In genomic region chr19:50510700-50511068, GRCh38 we compare ENCODE assay signal across 8 cellular contexts. TPM values are rescaled to one million over a fixed set of nuclear protein-coding genes. Genes with fewer than 3 reads are reported as not detected.
DNase-seq lines count a peak whose midpoint lies in the region; ATAC-seq, FAIRE-seq and TF ChIP-seq lines count a peak whose summit lies in the region.

No MANE protein-coding gene starts in this region.

- no TSS peak for BruUV-seq in PC-9 (replicated peaks; lab: Mats Ljungman, UMichigan)

- no peaks in the 10 kb centered on the region; the same call in 1 of the 2 replicates for H3F3A ChIP-seq in PC-9 (ENCODE audit: insufficient read depth, low read depth)

- POLR2A ChIA-PET in PC-9 (lab: Charles Lee; ENCODE audit: unreplicated experiment): interaction anchor here (0.6 to 0.7 kb wide), 5 partner anchors 140 to 1894 kb away, joined by 4 to 13 read pairs (median 5); no protein-coding TSS in a partner anchor

- peak overlapping the region; percentile 73 for H3K4me2 ChIP-seq in PC-9

- no peaks in the 10 kb centered on the region for H3K79me2 ChIP-seq in PC-9 (ENCODE audit: low read depth)

- H2AFZ ChIP-seq in PC-9: peak overlapping the region; percentile 85

- WGBS in ovary, 3 donors: 1 to 2% (median 1%) methylated on average over 10 of the region's 10 CpGs

- H3K36me3 ChIP-seq in PC-9 (ENCODE audit: low read depth): no peaks in the 10 kb centered on the region
- H3K36me3 ChIP-seq in ovary: no peaks in the 10 kb centered on the region

- H3K27me3 Mint-ChIP-seq in activated naive CD4-positive, alpha-beta T cell treated with anti-CD3 and anti-CD28 coated beads, Interleukin-2, amount 10 ng/mL, durations not matched to agents 7 days and 5 days: peaks cover 38% of the 10 kb centered on the region

- H3K4me3 Mint-ChIP-seq in activated naive CD4-positive, alpha-beta T cell treated with anti-CD3 and anti-CD28 coated beads, Interleukin-2, amount 10 ng/mL, durations not matched to agents 7 days and 5 days: peak overlapping the region; percentile 87

- CTCF ChIA-PET in activated naive CD4-positive, alpha-beta T cell treated with anti-CD3 and anti-CD28 coated beads, Interleukin-2, amount 10 ng/mL, durations not matched to agents 7 days and 5 days (lab: Charles Lee): no interaction called here
- CTCF ChIA-PET in PC-9 (lab: Charles Lee): interaction anchor here (0.6 kb wide), 1 partner anchor 45 kb away, joined by 3 read pairs; no protein-coding TSS in a partner anchor

- no peak for TF ChIP-seq EP300 in ovary (IDR thresholded peaks at IDR 0.05)

- intact Hi-C loops in PC-9 (cut with micrococcal nuclease; ENCODE audit: unreplicated experiment) (loop anchor here (1.0 to 2.0 kb wide), 3 partner anchors 34 to 142 kb away; partner anchors contain the start of genes EMC10, GARIN5A and NR1H2), ovary (cut with DNase I) (loop anchor here in 3 of 4 donors (5.0 to 10.0 kb wide), 3 partner anchors 158 to 348 kb away; partner anchors contain the start of genes ACP4 (in 1 of the 3) and IZUMO2 (in 1 of the 3))

- no peak for DNase-seq in activated naive CD4-positive, alpha-beta T cell treated with anti-CD3 and anti-CD28 coated beads, Interleukin-2, amount 10 ng/mL, durations not matched to agents 7 days and 5 days
- DNase-seq in activated naive CD4-positive, alpha-beta T cell (lab: John Stamatoyannopoulos, UW): no peak
- peak in 1 of 2 experiments; percentile 50 for DNase-seq in PC-9
- no peak for DNase-seq in epithelial cell of proximal tubule (ENCODE audit: low read depth)
- no peak for DNase-seq in ovary
- no peak for DNase-seq in urothelium cell line (ENCODE audit: low spot score)
- no peak for DNase-seq in OCI-M1 (lab: John Stamatoyannopoulos, UW)

- H3K27ac Mint-ChIP-seq in activated naive CD4-positive, alpha-beta T cell treated with anti-CD3 and anti-CD28 coated beads, Interleukin-2, amount 10 ng/mL, durations not matched to agents 7 days and 5 days: peak overlapping the region; percentile 97

- no peak for TF ChIP-seq POLR2A in ovary (IDR thresholded peaks at IDR 0.05)

- H3K9me3 ChIP-seq in PC-9 (ENCODE audit: insufficient read depth, low read depth) (no peaks in the 10 kb centered on the region), ovary (no peaks in the 10 kb centered on the region)

- H3K4me3 ChIP-seq in PC-9: peak overlapping the region; percentile 65
- peak overlapping the region; percentile 97 for H3K4me3 ChIP-seq in epithelial cell of proximal tubule (ENCODE audit: low read depth, low read length)
- H3K4me3 ChIP-seq in ovary: peak overlapping the region; percentile 52

- H3K4me1 ChIP-seq in PC-9 (replicated peaks; ENCODE audit: insufficient read depth): peaks cover 6% of the 10 kb centered on the region
- peaks cover 6% of the 10 kb centered on the region for H3K4me1 ChIP-seq in ovary (ENCODE audit: insufficient read depth)

- H3K27me3 ChIP-seq in PC-9 (ENCODE audit: insufficient read depth, low read depth) (no peaks in the 10 kb centered on the region), ovary (no peaks in the 10 kb centered on the region)

- peaks cover 27% of the 10 kb centered on the region for H3K4me1 Mint-ChIP-seq in activated naive CD4-positive, alpha-beta T cell treated with anti-CD3 and anti-CD28 coated beads, Interleukin-2, amount 10 ng/mL, durations not matched to agents 7 days and 5 days

- ATAC-seq in GM18909 (IDR thresholded peaks at IDR 0.05; ENCODE audit: poor library complexity, unreplicated experiment): no peak

- no peak for FAIRE-seq in urothelium cell line (lab: Jason Lieb, UNC)

- TF ChIP-seq CTCF in PC-9 (conservative IDR thresholded peaks at IDR 0.05) (no peak), epithelial cell of proximal tubule (conservative IDR thresholded peaks at IDR 0.05; ENCODE audit: low read depth, low read length) (no peak), ovary (IDR thresholded peaks at IDR 0.05) (no peak)

- H3K27ac ChIP-seq in PC-9 (no peak overlapping the region), ovary (peak overlapping the region; percentile 39 to 64)

- no peaks in the 10 kb centered on the region for H3K9me2 ChIP-seq in PC-9 (ENCODE audit: insufficient read depth)

- no peaks in the 10 kb centered on the region for H4K20me1 ChIP-seq in PC-9 (ENCODE audit: insufficient read depth)

- H3K9me3 Mint-ChIP-seq in activated naive CD4-positive, alpha-beta T cell treated with anti-CD3 and anti-CD28 coated beads, Interleukin-2, amount 10 ng/mL, durations not matched to agents 7 days and 5 days: no peaks in the 10 kb centered on the region

- peaks cover 8% of the 10 kb centered on the region for H3K36me3 Mint-ChIP-seq in activated naive CD4-positive, alpha-beta T cell treated with anti-CD3 and anti-CD28 coated beads, Interleukin-2, amount 10 ng/mL, durations not matched to agents 7 days and 5 days

RNA-seq across cellular contexts. Expression of gene JOSD2, which starts 0.3 kb away (rescaled TPM):
- total RNA-seq in PC-9 (2021) (44.3 and 56.0 TPM in 2 replicates), epithelial cell of proximal tubule (16.1 and 36.4 TPM in 2 replicates), ovary (10 to 100 TPM; 15.0 to 28.9 (median 21.8) TPM)
- 10 to 100 TPM in 1 of 2 donors, not detected in 1; 42.5 TPM for polyA plus RNA-seq in ovary

RNA-seq across cellular contexts. Expression of gene ASPDH, which starts 3.0 kb away (rescaled TPM):
- total RNA-seq in PC-9 (2021) (not detected in 2 replicates), epithelial cell of proximal tubule (not detected in 2 replicates), ovary (not detected)
- polyA plus RNA-seq in ovary: not detected

RNA-seq across cellular contexts. Expression of gene GARIN5A, which starts 34.0 kb away (rescaled TPM):
- total RNA-seq in PC-9 (2021) (3.7 and 7.3 TPM in 2 replicates), epithelial cell of proximal tubule (0.69 and 2.2 TPM in 2 replicates), ovary (10 to 100 TPM in 1 of 7 donors, 1 to 10 TPM in 6; 2.1 to 10.3 (median 3.3) TPM)
- 1 to 10 TPM in 1 of 2 donors, under 1 TPM in 1; 0.47 to 4.3 TPM for polyA plus RNA-seq in ovary

RNA-seq across cellular contexts. Expression of gene EMC10, which starts 34.4 kb away (rescaled TPM):
- total RNA-seq in PC-9 (2021) (118 and 121 TPM in 2 replicates), epithelial cell of proximal tubule (123 and 185 TPM in 2 replicates), ovary (100 to 1,000 TPM in 3 of 7 donors, 10 to 100 TPM in 4; 50.4 to 132 (median 96.7) TPM)
- polyA plus RNA-seq in ovary: 100 to 1,000 TPM in 1 of 2 donors, 10 to 100 TPM in 1; 27.6 to 113 TPM

RNA-seq across cellular contexts. Expression of gene LRRC4B, which starts 57.6 kb away (rescaled TPM):
- total RNA-seq in PC-9 (2021): not detected in 2 replicates
- 0.07 and 0.69 TPM in 2 replicates for total RNA-seq in epithelial cell of proximal tubule
- total RNA-seq in ovary: 1 to 10 TPM; 1.2 to 7.9 (median 2.5) TPM
- 1 to 10 TPM in 1 of 2 donors, under 1 TPM in 1; 0.12 to 5.6 TPM for polyA plus RNA-seq in ovary
